Comparison of ENCODE assay signal across 8 cellular contexts in genomic region chr13:21060063-21060826, GRCh38.
A peak's percentile ranks its signal among the peaks of the same experiment; 100 is the strongest.
DNase-seq lines count a peak whose midpoint lies in the region; ATAC-seq and TF ChIP-seq lines count a peak whose summit lies in the region.

No MANE protein-coding gene starts in this region.

- H3K4me3 ChIP-seq in AG09309 (ENCODE audit: control insufficient read depth, low read depth, low read length) (peak overlapping the region; percentile 71), astrocyte of the cerebellum (ENCODE audit: low read depth, low read length) (peak overlapping the region; percentile 87), iPS-18c (ENCODE audit: insufficient read depth, low read depth, low read length) (peak overlapping the region; percentile 91), skin epidermis (peak overlapping the region; percentile 73 to 98 (median 89))

- ATAC-seq in GM19035 (IDR thresholded peaks at IDR 0.05; ENCODE audit: unreplicated experiment): peak; percentile 6
- ATAC-seq in GM18520 (IDR thresholded peaks at IDR 0.05; ENCODE audit: unreplicated experiment): no peak

- H3K27ac ChIP-seq in skin epidermis: peak overlapping the region; percentile 84 to 99 (median 96)

- TF ChIP-seq CTCF in AG09309 (IDR thresholded peaks at IDR 0.05; ENCODE audit: control insufficient read depth, insufficient read depth, low read depth, low read length, missing control alignments) (no peak), astrocyte of the cerebellum (IDR thresholded peaks at IDR 0.05; ENCODE audit: low read depth, low read length, missing control alignments) (no peak)

- no peaks in the 10 kb centered on the region for H3K9me3 ChIP-seq in iPS-18c (ENCODE audit: control insufficient read depth, insufficient read depth, low read length)

- DNase-seq in AG09309 (ENCODE audit: low read depth): no peak
- DNase-seq in HK-2 (ENCODE audit: unreplicated experiment): peak; percentile 34
- no peak for DNase-seq in astrocyte of the cerebellum (ENCODE audit: low read depth)
- no peak for DNase-seq in NCI-H2171 (lab: John Stamatoyannopoulos, UW)

- in situ Hi-C loops in astrocyte of the cerebellum (cut with HindIII; ENCODE audit: low sequenced_read_pairs): no loop called here
